In genomic region chr14:102314242-102315011, GRCh38 we compare ENCODE assay signal across 1 cellular context.
TF ChIP-seq lines count a peak whose summit lies in the region.

No MANE protein-coding gene starts in this region.

TF ChIP-seq in HepG2, 621 proteins besides CTCF, POLR2A, EP300 and RAD21 (continued from another document and continues in another):
- peak; percentile 60 for TF ChIP-seq ZNF710 (CRISPR knock-in tag; IDR thresholded peaks at IDR 0.05; ENCODE audit: borderline replicate concordance)
- TF ChIP-seq HNF1A (IDR thresholded peaks at IDR 0.05; ENCODE audit: low read depth): no peak
- TF ChIP-seq HNF1A (CRISPR knock-in tag; IDR thresholded peaks at IDR 0.05; ENCODE audit: borderline replicate concordance): peak; percentile 53; the same call in 1 of the 2 replicates
- no peak for TF ChIP-seq KDM6A (CRISPR knock-in tag; IDR thresholded peaks at IDR 0.05; ENCODE audit: low read depth)
- 0 out of 2 replicates have a peak, but pooled peaks have one; percentile 14 for TF ChIP-seq ZSCAN12 (CRISPR knock-in tag; IDR thresholded peaks at IDR 0.05)
- no peak for TF ChIP-seq MIER3 (CRISPR knock-in tag; IDR thresholded peaks at IDR 0.05; ENCODE audit: borderline replicate concordance)
- TF ChIP-seq ERF (CRISPR knock-in tag; IDR thresholded peaks at IDR 0.05): peak; percentile 79
- no peak for TF ChIP-seq EEA1 (CRISPR knock-in tag; IDR thresholded peaks at IDR 0.05; ENCODE audit: borderline replicate concordance)
- no peak for TF ChIP-seq ZNF30 (CRISPR knock-in tag; IDR thresholded peaks at IDR 0.05)
- TF ChIP-seq U2AF1 (optimal IDR thresholded peaks at IDR 0.05; ENCODE audit: low read depth, low read length): no peak
- TF ChIP-seq KMT2A (CRISPR knock-in tag; IDR thresholded peaks at IDR 0.05): no peak
- TF ChIP-seq ZSCAN31 (CRISPR knock-in tag; IDR thresholded peaks at IDR 0.05; ENCODE audit: low read depth): no peak; the same call in 1 of the 2 replicates
- no peak for TF ChIP-seq CBX2 (IDR thresholded peaks at IDR 0.05; ENCODE audit: low read depth, low read length)
- no peak for TF ChIP-seq CBX2 (CRISPR knock-in tag; IDR thresholded peaks at IDR 0.05; ENCODE audit: low read depth)
- peak; percentile 66 for TF ChIP-seq RBM39 (IDR thresholded peaks at IDR 0.05; ENCODE audit: low read depth, low read length, poor library complexity, severe bottlenecking)
- no peak for TF ChIP-seq AFF4 (CRISPR knock-in tag; IDR thresholded peaks at IDR 0.05)
- no peak; the same call in 1 of the 2 replicates for TF ChIP-seq PITX1 (CRISPR knock-in tag; IDR thresholded peaks at IDR 0.05)
- TF ChIP-seq DDIT3 (CRISPR knock-in tag; IDR thresholded peaks at IDR 0.05): no peak
- TF ChIP-seq ZNF407 (CRISPR knock-in tag; IDR thresholded peaks at IDR 0.05; ENCODE audit: not compliant biosample characterization): no peak
- TF ChIP-seq ELK4 (CRISPR knock-in tag; IDR thresholded peaks at IDR 0.05; ENCODE audit: borderline replicate concordance): no peak
- TF ChIP-seq ZNF232 (CRISPR knock-in tag; IDR thresholded peaks at IDR 0.05; ENCODE audit: borderline replicate concordance): peak; percentile 30; the same call in 1 of the 2 replicates
- TF ChIP-seq ZNF264 (CRISPR knock-in tag; IDR thresholded peaks at IDR 0.05): 0 out of 2 replicates have a peak, but pooled peaks have one; percentile 46
- TF ChIP-seq ZNF430 (CRISPR knock-in tag; IDR thresholded peaks at IDR 0.05): peak; percentile 75; the same call in 1 of the 2 replicates
- TF ChIP-seq FOXM1 (CRISPR knock-in tag; IDR thresholded peaks at IDR 0.05): no peak
- TF ChIP-seq ZBTB33 (CRISPR knock-in tag; IDR thresholded peaks at IDR 0.05): peak; percentile 61
- TF ChIP-seq HMGXB4 (CRISPR knock-in tag; IDR thresholded peaks at IDR 0.05; ENCODE audit: borderline replicate concordance in 1 of 2, low read depth in 1 of 2): peak; percentile 93 to 98
- TF ChIP-seq CHD4 (IDR thresholded peaks at IDR 0.05; ENCODE audit: borderline replicate concordance, low read length): no peak
- TF ChIP-seq KDM2A (CRISPR knock-in tag; IDR thresholded peaks at IDR 0.05; ENCODE audit: borderline replicate concordance, low read depth): peak; percentile 94
- no peak for TF ChIP-seq RFXANK (CRISPR knock-in tag; IDR thresholded peaks at IDR 0.05)
- no peak for TF ChIP-seq ZNF674 (CRISPR knock-in tag; IDR thresholded peaks at IDR 0.05; ENCODE audit: low read depth)
- TF ChIP-seq ZNF160 (CRISPR knock-in tag; IDR thresholded peaks at IDR 0.05): peak; percentile 66; the same call in 1 of the 2 replicates
- no peak for TF ChIP-seq NFKBIZ (CRISPR knock-in tag; IDR thresholded peaks at IDR 0.05)
- TF ChIP-seq NFIB (CRISPR knock-in tag; IDR thresholded peaks at IDR 0.05; ENCODE audit: borderline replicate concordance): no peak
- no peak for TF ChIP-seq ETV6 (CRISPR knock-in tag; conservative IDR thresholded peaks at IDR 0.05)
